Comparison of ENCODE assay signal across 14 cellular contexts in genomic region chr12:6211421-6211869, GRCh38. TPM values are rescaled to one million over a fixed set of nuclear protein-coding genes. Genes with fewer than 3 reads are reported as not detected.
A peak's percentile ranks its signal among the peaks of the same experiment; 100 is the strongest.
DNase-seq lines count a peak whose midpoint lies in the region; ATAC-seq, FAIRE-seq and TF ChIP-seq lines count a peak whose summit lies in the region.
"Had no signal": no experiment of that assay in that cellular context is flagged by ENCODE, and none has a peak within 500 bp of the region (broad histone marks: within the 10 kb centered on the region; RNA-seq: fewer than 3 reads in every experiment).

No MANE protein-coding gene starts in this region.

- BruUV-seq in endothelial cell of umbilical vein (replicated peaks; lab: Mats Ljungman, UMichigan), result no TSS peak

- CTCF ChIA-PET in endothelial cell of umbilical vein (lab: Charles Lee), result interaction anchor here (1.2 to 5.1 kb wide), 4 partner anchors 17 to 118 kb away, joined by 3 to 28 read pairs (median 12); no protein-coding TSS in a partner anchor

- H3K36me3 ChIP-seq in left ventricle myocardium inferior (peaks cover 23% of the 10 kb centered on the region), heart right ventricle (peaks cover 0 to 59% (median 0%) of the 10 kb centered on the region in 9 donors), endothelial cell of umbilical vein (ENCODE audit: control insufficient read depth in 2 of 2, extremely low read depth in 1 of 2, insufficient read depth in 2 of 2, low read length in 2 of 2) (peaks cover 12 to 13% of the 10 kb centered on the region in 2 experiments), aorta (ENCODE audit: control insufficient read depth in 1 of 2, insufficient read depth in 2 of 2, low read length in 1 of 2) (no peaks in the 10 kb centered on the region)

- no peaks in the 10 kb centered on the region for H4K20me1 ChIP-seq in endothelial cell of umbilical vein (replicated peaks; ENCODE audit: control insufficient read depth, extremely low read depth, insufficient read depth, low read length)

- H3K9me1 ChIP-seq in endothelial cell of umbilical vein (replicated peaks; ENCODE audit: control insufficient read depth, extremely low read depth, insufficient read depth, low read length), result no peaks in the 10 kb centered on the region

- DNase-seq in left ventricle myocardium inferior, result no peak
- DNase-seq in heart right ventricle, result no peak
- DNase-seq in endothelial cell of umbilical vein (ENCODE audit: low read depth, low spot score), result no peak
- DNase-seq in myocyte (ENCODE audit: low read depth), result peak; percentile 51
- DNase-seq in aorta, result peak in 1 of 2 donors; percentile 69
- no peak for DNase-seq in activated CD4-positive, alpha-beta T cell treated with anti-CD3 and anti-CD28 coated beads, Interleukin-2, amount 50 U/mL, for 48 hours
- no peak for DNase-seq in NCI-H2107 treated with DMSO at 0.1 percent for 48 hours (lab: John Stamatoyannopoulos, UW; ENCODE audit: unreplicated experiment)
- DNase-seq: 8988T; activated naive CD4-positive, alpha-beta T cell; SHP77; stimulated activated CD4-positive, alpha-beta T cell treated with anti-CD3 and anti-CD28 coated beads, Interleukin-12 subunit alpha, Interleukin-12 subunit beta, amount 100 ng/mL, for 4 hours had no signal

- no peak overlapping the region for H3K4me2 ChIP-seq in endothelial cell of umbilical vein (ENCODE audit: insufficient read depth, low read length)

- no peak overlapping the region for H2AFZ ChIP-seq in endothelial cell of umbilical vein (ENCODE audit: low read depth, low read length)

- H3K27me3 ChIP-seq in left ventricle myocardium inferior (ENCODE audit: low read depth), result no peaks in the 10 kb centered on the region
- no peaks in the 10 kb centered on the region for H3K27me3 ChIP-seq in heart right ventricle
- H3K27me3 ChIP-seq in endothelial cell of umbilical vein (ENCODE audit: control insufficient read depth in 2 of 2, insufficient read depth in 2 of 2, low read length in 2 of 2), result no peaks in the 10 kb centered on the region
- H3K27me3 ChIP-seq in aorta (ENCODE audit: control insufficient read depth in 1 of 2, insufficient read depth in 2 of 2, low read length in 1 of 2), result no peaks in the 10 kb centered on the region

- dilution Hi-C loops in endothelial cell of umbilical vein (cut with MboI; ENCODE audit: extremely low pct_ligation_motif_present, low sequenced_read_pairs), result no loop called here

- peak overlapping the region; percentile 64 for H3K27ac ChIP-seq in left ventricle myocardium inferior (replicated peaks)
- H3K27ac ChIP-seq in heart right ventricle, result peak overlapping the region in 2 of 10 donors; percentile 28 to 99
- H3K27ac ChIP-seq in endothelial cell of umbilical vein (ENCODE audit: insufficient read depth, low read depth, low read length), result no peak overlapping the region
- peak overlapping the region; percentile 15 to 29 for H3K27ac ChIP-seq in aorta (ENCODE audit: low read depth in 1 of 2, low read length in 2 of 2)

- ATAC-seq in heart right ventricle, result no peak
- ATAC-seq in aorta (ENCODE audit: low FRiP score), result no peak
- ATAC-seq in GM21786 (IDR thresholded peaks at IDR 0.05; ENCODE audit: unreplicated experiment), result no peak
- ATAC-seq: activated CD4-positive, CD25-positive, alpha-beta regulatory T cell treated with anti-CD3 and anti-CD28 coated beads, Interleukin-2, amount 50 U/mL, for 24 hours; K562 had no signal

- POLR2A ChIA-PET in endothelial cell of umbilical vein (lab: Charles Lee), result interaction anchor here (0.6 to 1.2 kb wide), 2 partner anchors 9 to 41 kb away, joined by 4 to 11 read pairs; no protein-coding TSS in a partner anchor

- peaks cover 99% of the 10 kb centered on the region for H3K79me2 ChIP-seq in endothelial cell of umbilical vein (ENCODE audit: control insufficient read depth, insufficient read depth, low read length)

- H3K4me1 ChIP-seq in left ventricle myocardium inferior (peaks cover 100% of the 10 kb centered on the region), heart right ventricle (peaks cover 38 to 100% (median 74%) of the 10 kb centered on the region in 9 donors), endothelial cell of umbilical vein (ENCODE audit: control insufficient read depth, extremely low read depth, insufficient read depth, low read length) (peaks cover 39% of the 10 kb centered on the region), aorta (ENCODE audit: control insufficient read depth in 1 of 2, insufficient read depth in 2 of 2, low read length in 2 of 2) (peaks cover 4 to 5% of the 10 kb centered on the region in 2 donors)

- no peak for FAIRE-seq in endothelial cell of umbilical vein (lab: Jason Lieb, UNC)
- FAIRE-seq: K562 had no signal

- peak; percentile 4 for TF ChIP-seq POLR2A in endothelial cell of umbilical vein (IDR thresholded peaks at IDR 0.05; ENCODE audit: low read depth, low read length)

- no peak overlapping the region for H3K4me3 ChIP-seq in left ventricle myocardium inferior
- no peak overlapping the region for H3K4me3 ChIP-seq in heart right ventricle
- H3K4me3 ChIP-seq in endothelial cell of umbilical vein (replicated peaks in 1 of 3; ENCODE audit: insufficient read depth in 1 of 3, low read depth in 1 of 3, low read length in 3 of 3), result no peak overlapping the region
- no peak overlapping the region for H3K4me3 ChIP-seq in aorta (ENCODE audit: low read length in 2 of 2)
- H3K4me3 ChIP-seq: K562 had no signal

- TF ChIP-seq CTCF in left ventricle myocardium inferior (IDR thresholded peaks at IDR 0.05; ENCODE audit: borderline replicate concordance) (no peak), heart right ventricle (IDR thresholded peaks at IDR 0.05) (no peak), endothelial cell of umbilical vein (IDR thresholded peaks at IDR 0.05; ENCODE audit: extremely low read depth in 1 of 2, insufficient read depth in 1 of 2, low read depth in 1 of 2, low read length in 2 of 2) (no peak)

- intact Hi-C loops in left ventricle myocardium inferior (cut with micrococcal nuclease), result no loop called here
- intact Hi-C loops in heart right ventricle (cut with DNase I), result no loop called here
- intact Hi-C loops in endothelial cell of umbilical vein (cut with micrococcal nuclease), result no loop called here
- intact Hi-C loops in aorta (cut with DNase I), result no loop called here

- H3K9me3 ChIP-seq in left ventricle myocardium inferior (replicated peaks) (no peaks in the 10 kb centered on the region), heart right ventricle (no peaks in the 10 kb centered on the region), endothelial cell of umbilical vein (replicated peaks; ENCODE audit: control insufficient read depth, insufficient read depth, low read length) (no peaks in the 10 kb centered on the region), aorta (ENCODE audit: control insufficient read depth, low read length) (no peaks in the 10 kb centered on the region)

- WGBS in heart right ventricle, 2 donors, result 87 to 88% methylated on average over 14 of the region's 14 CpGs
- WGBS in aorta, 2 donors, result 23 to 30% methylated on average over 14 of the region's 14 CpGs

- H3K9ac ChIP-seq in endothelial cell of umbilical vein (replicated peaks; ENCODE audit: extremely low read depth, insufficient read depth, low read length), result no peak overlapping the region

TF ChIP-seq in endothelial cell of umbilical vein, 7 proteins besides CTCF, POLR2A, EP300 and RAD21:
- TF ChIP-seq JUN (IDR thresholded peaks at IDR 0.05; ENCODE audit: borderline replicate concordance, insufficient read depth, insufficient read length, low read depth) (no peak), MAX (IDR thresholded peaks at IDR 0.05; ENCODE audit: insufficient read depth, insufficient read length) (no peak), FOS (IDR thresholded peaks at IDR 0.05; ENCODE audit: borderline replicate concordance, insufficient read depth, low read length) (no peak)

RNA-seq across cellular contexts. Expression of gene CD9, which starts 11.2 kb away (rescaled TPM):
- total RNA-seq in left ventricle myocardium inferior (55.5 TPM), heart right ventricle (10 to 100 TPM; 24.8 to 70.4 (median 52.8) TPM), endothelial cell of umbilical vein (379 and 504 TPM in 2 replicates), myocyte (16.4 and 22.7 TPM in 2 replicates), aorta (100 to 1,000 TPM; 285 to 303 TPM)
- polyA plus RNA-seq in heart right ventricle (100 to 1,000 TPM in 1 of 2 donors, 10 to 100 TPM in 1; 52.3 to 109 TPM), endothelial cell of umbilical vein (943 and 1,225 TPM in 2 replicates), aorta (100 to 1,000 TPM; 267 to 506 TPM)
- 972 and 1,213 TPM in 2 replicates for polyA plus RNA-seq in endothelial cell of umbilical vein (2011; cell fraction: cytosol; rRNA removed)
- 481 and 655 TPM in 2 replicates for polyA plus RNA-seq in endothelial cell of umbilical vein (2011; cell fraction: nucleus; rRNA removed)
- polyA plus RNA-seq in endothelial cell of umbilical vein (2012), result 1,387 and 1,527 TPM in 2 replicates
- 848 and 909 TPM in 2 replicates for polyA minus RNA-seq in endothelial cell of umbilical vein
- 79.2 TPM for polyA minus RNA-seq in endothelial cell of umbilical vein (2011; cell fraction: cytosol; rRNA and poly(A)+ RNA removed)
- polyA minus RNA-seq in endothelial cell of umbilical vein (2011; cell fraction: nucleus; rRNA and poly(A)+ RNA removed), result 148 and 194 TPM in 2 replicates
- polyA plus RNA-seq in myocyte (2012), result 35.3 TPM
